Comparison of ENCODE assay signal across 8 cellular contexts in genomic region chr5:150763023-150763793, GRCh38. TPM values are rescaled to one million over a fixed set of nuclear protein-coding genes. Genes with fewer than 3 reads are reported as not detected.
DNase-seq lines count a peak whose midpoint lies in the region; ATAC-seq, FAIRE-seq and TF ChIP-seq lines count a peak whose summit lies in the region.

No MANE protein-coding gene starts in this region.

- H3K4me3 ChIP-seq in adrenal gland, result no peak overlapping the region
- H3K4me3 ChIP-seq in HepG2 (replicated peaks in 1 of 3; ENCODE audit: insufficient read depth in 1 of 3, low read depth in 2 of 3, low read length in 3 of 3), result peak overlapping the region in 1 of 3 experiments; percentile 25; a peak in 1 of 6 replicates

- H3K27me3 ChIP-seq in adrenal gland, result no peaks in the 10 kb centered on the region
- H3K27me3 ChIP-seq in HepG2 (ENCODE audit: control insufficient read depth in 1 of 2, insufficient read depth in 2 of 2, low read length in 2 of 2), result no peaks in the 10 kb centered on the region

- intact Hi-C loops in adrenal gland (cut with DNase I) (no loop called here), HepG2 (cut with micrococcal nuclease; ENCODE audit: unreplicated experiment) (no loop called here)

- H4K20me1 ChIP-seq in HepG2 (ENCODE audit: insufficient read depth, low read length), result no peaks in the 10 kb centered on the region

- H3K27ac ChIP-seq in adrenal gland (peak overlapping the region; percentile 47 to 86 (median 75)), HepG2 (ENCODE audit: extremely low read length, insufficient read depth, low read length) (peak overlapping the region; percentile 56)

- peak overlapping the region; percentile 25; the same call in 1 of the 2 replicates for H3K9ac ChIP-seq in HepG2 (ENCODE audit: insufficient read depth, low read depth, low read length)

- H3K9me3 ChIP-seq in adrenal gland (replicated peaks in 1 of 3) (no peaks in the 10 kb centered on the region), HepG2 (ENCODE audit: low read length) (peaks cover 6% of the 10 kb centered on the region; the same call in 1 of the 2 replicates)

- H3K36me3 ChIP-seq in adrenal gland (replicated peaks in 1 of 2) (no peaks in the 10 kb centered on the region), HepG2 (replicated peaks in 1 of 2; ENCODE audit: control insufficient read depth in 1 of 2, insufficient read depth in 2 of 2, low read length in 2 of 2) (no peaks in the 10 kb centered on the region)

- no peak overlapping the region for H3K27ac Mint-ChIP-seq in chondrocyte (ENCODE audit: unreplicated experiment)

- peak overlapping the region; percentile 55 for H2AFZ ChIP-seq in HepG2 (ENCODE audit: low read length)

- H3K4me1 ChIP-seq in adrenal gland (replicated peaks in 1 of 2) (peaks cover 18 to 27% of the 10 kb centered on the region in 2 donors), HepG2 (ENCODE audit: insufficient read depth, low read length) (peaks cover 57% of the 10 kb centered on the region)

- 17 to 23% (median 18%) methylated on average over 7 of the region's 7 CpGs for WGBS in adrenal gland, 4 donors
- 6% methylated on average over 7 of the region's 7 CpGs for WGBS in HepG2 (ENCODE audit: low lambda C conversion rate)

- H3K79me2 ChIP-seq in HepG2 (ENCODE audit: insufficient read depth, low read length), result no peaks in the 10 kb centered on the region

- H3K4me3 Mint-ChIP-seq in chondrocyte (ENCODE audit: unreplicated experiment), result no peak overlapping the region

- no peaks in the 10 kb centered on the region for H3K36me3 Mint-ChIP-seq in chondrocyte (ENCODE audit: low read depth)

- ATAC-seq in HepG2, result peak; percentile 44
- no peak for ATAC-seq in activated CD4-positive, CD25-positive, alpha-beta regulatory T cell treated with anti-CD3 and anti-CD28 coated beads, Interleukin-2, amount 50 U/mL, for 24 hours
- ATAC-seq in GM18517 (IDR thresholded peaks at IDR 0.05; ENCODE audit: unreplicated experiment), result no peak

- TF ChIP-seq CTCF in adrenal gland (IDR thresholded peaks at IDR 0.05) (peak in 4 of 6 experiments; percentile 7 to 14 (median 11)), HepG2 (CRISPR knock-in tag; IDR thresholded peaks at IDR 0.05) (peak; percentile 61), chondrocyte (IDR thresholded peaks at IDR 0.05) (no peak)

- H3K4me1 Mint-ChIP-seq in chondrocyte (ENCODE audit: low read depth), result peaks cover 8% of the 10 kb centered on the region

- DNase-seq in AML-193 (lab: John Stamatoyannopoulos, UW), result peak; percentile 92 to 96
- peak; percentile 20 for DNase-seq in NCI-H1105 (lab: John Stamatoyannopoulos, UW)
- peak; percentile 80 to 96 (median 90) for DNase-seq in adrenal gland
- peak; percentile 80 for DNase-seq in HepG2 (ENCODE audit: low spot score)
- DNase-seq in GM19240 (ENCODE audit: insufficient read length, low spot score), result no peak
- no peak for DNase-seq in chondrocyte (ENCODE audit: low spot score)

- no peak for TF ChIP-seq POLR2A in adrenal gland (IDR thresholded peaks at IDR 0.05)
- TF ChIP-seq POLR2A in HepG2 (IDR thresholded peaks at IDR 0.05; ENCODE audit: insufficient read depth in 1 of 2, low read depth in 2 of 2, low read length in 2 of 2), result no peak

- FAIRE-seq in HepG2 (lab: Jason Lieb, UNC), result peak; percentile 90

- peak overlapping the region; percentile 67 for H3K4me2 ChIP-seq in HepG2 (ENCODE audit: low read depth, low read length)

- no TSS peak for BruUV-seq in HepG2 (replicated peaks; lab: Mats Ljungman, UMichigan)

- CTCF ChIA-PET in HepG2 (lab: Yijun Ruan, JAX; ENCODE audit: low intra/inter-chr PET ratio, low total read pairs), result no interaction called here

- H3K27me3 Mint-ChIP-seq in chondrocyte (ENCODE audit: low read depth), result no peaks in the 10 kb centered on the region

- peaks cover 3% of the 10 kb centered on the region for H3K9me3 Mint-ChIP-seq in chondrocyte (ENCODE audit: low read depth)

- in situ Hi-C loops in HepG2 (cut with HindIII; ENCODE audit: extremely low pct_ligation_motif_present, low pct_unique_long_range_greater_than_20kb), result no loop called here

- TF ChIP-seq EP300 in HepG2 (IDR thresholded peaks at IDR 0.05; ENCODE audit: low read depth in 2 of 2, low read length in 2 of 2), result no peak
- no peak for TF ChIP-seq EP300 in HepG2 (CRISPR knock-in tag; IDR thresholded peaks at IDR 0.05; ENCODE audit: borderline replicate concordance)

- no peak for TF ChIP-seq RAD21 in HepG2 (CRISPR knock-in tag; IDR thresholded peaks at IDR 0.05)

- POLR2A ChIA-PET in HepG2 (lab: Yijun Ruan, JAX), result interaction anchor here (1.1 to 3.3 kb wide), 3 partner anchors 15 to 62 kb away, joined by 4 to 19 read pairs (median 5); partner anchors contain the start of genes RBM22 and SMIM3

TF ChIP-seq in HepG2, 621 proteins besides CTCF, POLR2A, EP300 and RAD21 (continues in another document):
- peak; percentile 58 for TF ChIP-seq CEBPG (CRISPR knock-in tag; IDR thresholded peaks at IDR 0.05)
- no peak for TF ChIP-seq CBX5 (CRISPR knock-in tag; IDR thresholded peaks at IDR 0.05; ENCODE audit: borderline replicate concordance)
- 0 out of 2 replicates have a peak, but pooled peaks have one; percentile 5 for TF ChIP-seq PATZ1 (CRISPR knock-in tag; IDR thresholded peaks at IDR 0.05)

RNA-seq across cellular contexts. Expression of gene DCTN4, which starts 4.4 kb away (rescaled TPM):
- total RNA-seq in adrenal gland, result 100 to 1,000 TPM in 1 of 8 donors, 10 to 100 TPM in 7; 54.1 to 113 (median 85.8) TPM
- polyA plus RNA-seq in adrenal gland, result 10 to 100 TPM; 30.4 to 85.9 (median 32.7) TPM
- total RNA-seq in HepG2 (2016; rRNA removed; fragmentation: Illumina TruSeq; extraction: Trizol), result 26.9 and 39.7 TPM in 2 replicates
- total RNA-seq in HepG2 (2016; cell fraction: cytosol; rRNA removed; fragmentation: Illumina TruSeq; extraction: Trizol; ENCODE audit: low read depth), result 3.5 and 5.2 TPM in 2 replicates
- total RNA-seq in HepG2 (2016; cell fraction: insoluble cytoplasmic fraction; rRNA removed; fragmentation: Illumina TruSeq; extraction: Trizol), result 28.4 and 40.9 TPM in 2 replicates
- 16.8 and 20.1 TPM in 2 replicates for total RNA-seq in HepG2 (2016; cell fraction: membrane; rRNA removed; fragmentation: Illumina TruSeq; extraction: Trizol)
- total RNA-seq in HepG2 (2016; cell fraction: nucleus; rRNA removed; fragmentation: Illumina TruSeq; extraction: Trizol), result 29.2 and 37.4 TPM in 2 replicates
- polyA plus RNA-seq in HepG2 (2011; rRNA removed), result 21.5 and 24.1 TPM in 2 replicates
- polyA plus RNA-seq in HepG2 (2011; cell fraction: cytosol; rRNA removed), result 17.3 and 22.7 TPM in 2 replicates
- polyA plus RNA-seq in HepG2 (2011; cell fraction: nucleus; rRNA removed), result 18.6 and 20.3 TPM in 2 replicates
- 18.3 and 23.7 TPM in 2 replicates for polyA plus RNA-seq in HepG2 (2012)
- 1.7 and 1.8 TPM in 2 replicates for polyA plus RNA-seq in HepG2 (2016; cell fraction: cytosol; fragmentation: Illumina TruSeq; extraction: Trizol; ENCODE audit: low read depth)
- polyA plus RNA-seq in HepG2 (2016; cell fraction: insoluble cytoplasmic fraction; fragmentation: Illumina TruSeq; extraction: Trizol; ENCODE audit: low read depth), result 42.0 and 42.5 TPM in 2 replicates
- 7.3 and 8.7 TPM in 2 replicates for polyA plus RNA-seq in HepG2 (2016; cell fraction: membrane; fragmentation: Illumina TruSeq; extraction: Trizol; ENCODE audit: low read depth)
- polyA plus RNA-seq in HepG2 (2016; cell fraction: nucleus; fragmentation: Illumina TruSeq; extraction: Trizol; ENCODE audit: insufficient read depth, low read depth), result 24.5 and 29.7 TPM in 2 replicates
- 41.6 and 54.4 TPM in 2 replicates for polyA minus RNA-seq in HepG2 (2011; rRNA and poly(A)+ RNA removed; ENCODE audit: low replicate concordance)
- polyA minus RNA-seq in HepG2 (2011; cell fraction: cytosol; rRNA and poly(A)+ RNA removed), result 26.7 and 27.0 TPM in 2 replicates
- polyA minus RNA-seq in HepG2 (2011; cell fraction: nucleus; rRNA and poly(A)+ RNA removed), result 59.4 and 66.0 TPM in 2 replicates
- 50.5 to 54.8 TPM (median 50.8 TPM) in 3 replicates for total RNA-seq in chondrocyte

RNA-seq across cellular contexts. Expression of gene SMIM3, which starts 15.3 kb away (rescaled TPM):
- 10 to 100 TPM; 22.1 to 57.4 (median 34.9) TPM for total RNA-seq in adrenal gland
- polyA plus RNA-seq in adrenal gland, result 10 to 100 TPM; 22.1 to 25.7 (median 25.1) TPM
- total RNA-seq in HepG2 (2016; rRNA removed; fragmentation: Illumina TruSeq; extraction: Trizol), result 11.6 and 14.1 TPM in 2 replicates
- 17.2 and 21.9 TPM in 2 replicates for total RNA-seq in HepG2 (2016; cell fraction: cytosol; rRNA removed; fragmentation: Illumina TruSeq; extraction: Trizol; ENCODE audit: low read depth)
- 12.8 and 13.2 TPM in 2 replicates for total RNA-seq in HepG2 (2016; cell fraction: insoluble cytoplasmic fraction; rRNA removed; fragmentation: Illumina TruSeq; extraction: Trizol)
- total RNA-seq in HepG2 (2016; cell fraction: membrane; rRNA removed; fragmentation: Illumina TruSeq; extraction: Trizol), result 26.9 and 32.8 TPM in 2 replicates
- total RNA-seq in HepG2 (2016; cell fraction: nucleus; rRNA removed; fragmentation: Illumina TruSeq; extraction: Trizol), result 5.2 and 6.0 TPM in 2 replicates
- 71.3 and 96.7 TPM in 2 replicates for polyA plus RNA-seq in HepG2 (2011; rRNA removed)
- 110 and 111 TPM in 2 replicates for polyA plus RNA-seq in HepG2 (2011; cell fraction: cytosol; rRNA removed)
- 25.5 and 30.6 TPM in 2 replicates for polyA plus RNA-seq in HepG2 (2011; cell fraction: nucleus; rRNA removed)
- polyA plus RNA-seq in HepG2 (2012), result 81.2 and 85.5 TPM in 2 replicates
- 17.8 and 26.6 TPM in 2 replicates for polyA plus RNA-seq in HepG2 (2016; cell fraction: cytosol; fragmentation: Illumina TruSeq; extraction: Trizol; ENCODE audit: low read depth)
- 12.2 and 14.7 TPM in 2 replicates for polyA plus RNA-seq in HepG2 (2016; cell fraction: insoluble cytoplasmic fraction; fragmentation: Illumina TruSeq; extraction: Trizol; ENCODE audit: low read depth)
- 22.1 and 31.4 TPM in 2 replicates for polyA plus RNA-seq in HepG2 (2016; cell fraction: membrane; fragmentation: Illumina TruSeq; extraction: Trizol; ENCODE audit: low read depth)
- 8.9 and 9.4 TPM in 2 replicates for polyA plus RNA-seq in HepG2 (2016; cell fraction: nucleus; fragmentation: Illumina TruSeq; extraction: Trizol; ENCODE audit: insufficient read depth, low read depth)
- polyA minus RNA-seq in HepG2 (2011; rRNA and poly(A)+ RNA removed; ENCODE audit: low replicate concordance), result 0.09 and 62.7 TPM in 2 replicates
- 32.4 and 33.9 TPM in 2 replicates for polyA minus RNA-seq in HepG2 (2011; cell fraction: cytosol; rRNA and poly(A)+ RNA removed)
- 9.8 and 12.9 TPM in 2 replicates for polyA minus RNA-seq in HepG2 (2011; cell fraction: nucleus; rRNA and poly(A)+ RNA removed)
- total RNA-seq in chondrocyte, result 9.0 to 13.0 TPM (median 12.5 TPM) in 3 replicates

Comparison
In these comparisons a context has a peak if more than half of its experiments do, and no peak if none do; other contexts are left out.
1. DNase-seq: peak in AML-193 (2 of 2), NCI-H1105 (single experiment), adrenal gland (7 of 7) and HepG2 (single experiment); none in GM19240 (single experiment) and chondrocyte (single experiment).